8 cellular contexts compared by ENCODE assay signal in genomic region chr19:5339950-5340636, GRCh38. TPM values are rescaled to one million over a fixed set of nuclear protein-coding genes. Genes with fewer than 3 reads are reported as not detected.
DNase-seq lines count a peak whose midpoint lies in the region; ATAC-seq, FAIRE-seq and TF ChIP-seq lines count a peak whose summit lies in the region.

No MANE protein-coding gene starts in this region.

- peak overlapping the region; percentile 59 for H3K4me3 ChIP-seq in BJ (ENCODE audit: low read depth, low read length)
- peak overlapping the region; percentile 90; the same call in 1 of the 2 replicates for H3K4me3 ChIP-seq in iPS DF 6.9 (ENCODE audit: low read length)

- CTCF ChIA-PET in BJ (lab: Yijun Ruan, JAX): no interaction called here

- H3K9me3 ChIP-seq in iPS DF 6.9 (ENCODE audit: control insufficient read depth, insufficient read depth, low read length): no peaks in the 10 kb centered on the region

- peak overlapping the region; percentile 84 for H3K4me3 Mint-ChIP-seq in HFFc6
- peak overlapping the region; percentile 67 for H3K4me3 Mint-ChIP-seq in activated naive CD8-positive, alpha-beta T cell treated with anti-CD3 and anti-CD28 coated beads for 36 hours
- H3K4me3 Mint-ChIP-seq in stimulated activated effector memory CD8-positive, alpha-beta T cell treated with anti-CD3 and anti-CD28 coated beads, Interleukin-12 subunit alpha, Interleukin-12 subunit beta, amount 100 ng/mL, for 72 hours: peak overlapping the region; percentile 53

- POLR2A ChIA-PET in BJ (lab: Charles Lee): no interaction called here

- H3K27me3 ChIP-seq in BJ (ENCODE audit: control insufficient read depth, insufficient read depth, low read length): peaks cover 22% of the 10 kb centered on the region
- H3K27me3 ChIP-seq in iPS DF 6.9 (ENCODE audit: control insufficient read depth, insufficient read depth, low read length): peaks cover 6% of the 10 kb centered on the region; the same call in 1 of the 2 replicates

- WGBS in iPS DF 6.9 (ENCODE audit: insufficient coverage, insufficient read length): no CpG with 5 or more reads among the region's 73 CpGs

- no peak for TF ChIP-seq CTCF in BJ (IDR thresholded peaks at IDR 0.05; ENCODE audit: insufficient read depth, low read depth, low read length)
- TF ChIP-seq CTCF in HFFc6 (IDR thresholded peaks at IDR 0.05): peak; percentile 55

- H3K27ac Mint-ChIP-seq in HFFc6: no peak overlapping the region
- no peak overlapping the region for H3K27ac Mint-ChIP-seq in activated naive CD8-positive, alpha-beta T cell treated with anti-CD3 and anti-CD28 coated beads for 36 hours
- no peak overlapping the region for H3K27ac Mint-ChIP-seq in stimulated activated effector memory CD8-positive, alpha-beta T cell treated with anti-CD3 and anti-CD28 coated beads, Interleukin-12 subunit alpha, Interleukin-12 subunit beta, amount 100 ng/mL, for 72 hours

- H3K9me3 Mint-ChIP-seq in HFFc6: no peaks in the 10 kb centered on the region
- no peaks in the 10 kb centered on the region for H3K9me3 Mint-ChIP-seq in activated naive CD8-positive, alpha-beta T cell treated with anti-CD3 and anti-CD28 coated beads for 36 hours
- no peaks in the 10 kb centered on the region for H3K9me3 Mint-ChIP-seq in stimulated activated effector memory CD8-positive, alpha-beta T cell treated with anti-CD3 and anti-CD28 coated beads, Interleukin-12 subunit alpha, Interleukin-12 subunit beta, amount 100 ng/mL, for 72 hours

- FAIRE-seq in RCC 7860 (lab: Jason Lieb, UNC): no peak

- H3K36me3 ChIP-seq in BJ (ENCODE audit: control insufficient read depth, insufficient read depth, low read length) (no peaks in the 10 kb centered on the region), iPS DF 6.9 (ENCODE audit: control insufficient read depth, insufficient read depth, low read length) (no peaks in the 10 kb centered on the region)

- no peaks in the 10 kb centered on the region for H3K36me3 Mint-ChIP-seq in HFFc6 (ENCODE audit: low read depth)
- H3K36me3 Mint-ChIP-seq in activated naive CD8-positive, alpha-beta T cell treated with anti-CD3 and anti-CD28 coated beads for 36 hours: no peaks in the 10 kb centered on the region
- no peaks in the 10 kb centered on the region for H3K36me3 Mint-ChIP-seq in stimulated activated effector memory CD8-positive, alpha-beta T cell treated with anti-CD3 and anti-CD28 coated beads, Interleukin-12 subunit alpha, Interleukin-12 subunit beta, amount 100 ng/mL, for 72 hours

- H3K4me1 Mint-ChIP-seq in HFFc6 (ENCODE audit: low read depth): peaks cover 29% of the 10 kb centered on the region
- peaks cover 16% of the 10 kb centered on the region for H3K4me1 Mint-ChIP-seq in activated naive CD8-positive, alpha-beta T cell treated with anti-CD3 and anti-CD28 coated beads for 36 hours
- peaks cover 29% of the 10 kb centered on the region for H3K4me1 Mint-ChIP-seq in stimulated activated effector memory CD8-positive, alpha-beta T cell treated with anti-CD3 and anti-CD28 coated beads, Interleukin-12 subunit alpha, Interleukin-12 subunit beta, amount 100 ng/mL, for 72 hours

- peaks cover 6% of the 10 kb centered on the region for H3K4me1 ChIP-seq in iPS DF 6.9 (ENCODE audit: control insufficient read depth, insufficient read depth, low read length)

- DNase-seq in BJ (ENCODE audit: low read depth) (no peak), HFFc6 (no peak), iPS DF 6.9 (ENCODE audit: low read depth, low spot score) (no peak), RCC 7860 (ENCODE audit: low spot score) (no peak)
- peak; percentile 30 for DNase-seq in activated naive CD8-positive, alpha-beta T cell treated with anti-CD3 and anti-CD28 coated beads for 36 hours
- DNase-seq in stimulated activated effector memory CD8-positive, alpha-beta T cell treated with anti-CD3 and anti-CD28 coated beads, Interleukin-12 subunit alpha, Interleukin-12 subunit beta, amount 100 ng/mL, for 72 hours (ENCODE audit: low spot score in 2 of 2): no peak
- DNase-seq in central memory CD4-positive, alpha-beta T cell: no peak

- H3K27ac ChIP-seq in iPS DF 6.9 (ENCODE audit: low read length): no peak overlapping the region

- ATAC-seq in stimulated activated effector memory CD8-positive, alpha-beta T cell treated with anti-CD3 and anti-CD28 coated beads, Interleukin-12 subunit alpha, Interleukin-12 subunit beta, amount 100 ng/mL, for 72 hours: peak; percentile 43
- no peak for ATAC-seq in HG02973 (IDR thresholded peaks at IDR 0.05; ENCODE audit: unreplicated experiment)

- peaks cover 30% of the 10 kb centered on the region for H3K27me3 Mint-ChIP-seq in HFFc6 (ENCODE audit: insufficient read depth)
- peaks cover 62% of the 10 kb centered on the region for H3K27me3 Mint-ChIP-seq in activated naive CD8-positive, alpha-beta T cell treated with anti-CD3 and anti-CD28 coated beads for 36 hours

RNA-seq across cellular contexts. Expression of gene PTPRS, which starts 0.5 kb away (rescaled TPM):
- 27.9 and 40.1 TPM in 2 replicates for polyA plus RNA-seq in BJ (2011; rRNA removed)
- polyA minus RNA-seq in BJ (2011; rRNA and poly(A)+ RNA removed): 119 and 148 TPM in 2 replicates
- 100 to 1,000 TPM in 2 of 6 experiments, 10 to 100 TPM in 4; 78.4 to 102 (median 96.8) TPM for total RNA-seq in HFFc6 (2021; fragmentation: NEBNext Ultra II Directional; extraction: Animal tissue kit (Norgen Biotek cat#: 25700))
- total RNA-seq in activated naive CD8-positive, alpha-beta T cell treated with anti-CD3 and anti-CD28 coated beads for 36 hours: 1 to 10 TPM; 3.5 to 4.1 TPM

Comparison
In these comparisons a context has a peak if more than half of its experiments do, and no peak if none do; other contexts are left out.
1. RNA of gene PTPRS, which starts 0.5 kb away (total RNA-seq): 78.4 to 102 TPM in HFFc6; 3.5 to 4.1 TPM in activated naive CD8-positive, alpha-beta T cell treated with anti-CD3 and anti-CD28 coated beads for 36 hours; every median in the first group is over 10 times any median in the second.
2. Peak in every context shown above with its lines, with median percentiles within 50 percentile points of each other: H3K4me3 Mint-ChIP-seq.